In the genomic region with DNA sequence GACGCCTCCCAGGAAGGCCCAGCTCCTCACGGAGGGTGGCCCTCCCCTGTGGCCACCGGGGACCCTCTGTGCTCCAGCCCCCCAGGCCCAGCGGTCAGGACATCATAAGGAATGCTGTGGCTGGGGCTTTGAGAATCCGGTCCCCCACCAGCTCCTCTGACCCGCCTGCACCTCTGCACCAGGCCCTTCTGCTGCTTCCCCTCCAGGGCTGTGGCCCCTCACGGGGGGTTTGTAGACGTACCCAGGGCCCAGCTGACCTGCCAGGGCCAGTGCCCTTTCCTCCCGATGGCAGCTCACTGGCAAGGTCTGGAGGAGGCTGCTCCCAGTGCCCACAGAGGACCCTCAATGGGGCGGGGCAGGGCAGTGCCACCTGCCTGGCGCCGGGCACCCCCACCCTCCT, we compare ENCODE assay signal across 8 cellular contexts.
"Had no signal": no experiment of that assay in that cellular context is flagged by ENCODE, and none has a peak within 500 bp of the region (broad histone marks: within the 10 kb centered on the region; RNA-seq: fewer than 3 reads in every experiment).

No MANE protein-coding gene starts in this region.

- ATAC-seq: GM23338 had no signal

- H3K9me3 ChIP-seq: HAP-1 had no signal

- H2AFZ ChIP-seq: GM23248, GM23338 had no signal

- H3K36me3 ChIP-seq: HAP-1 had no signal

- DNase-seq: GM23248, GOT3, H7, H9, HCEC 1CT, HFFc6 had no signal

- H3K27ac ChIP-seq: GM23248 had no signal

- H3K4me3 ChIP-seq: GM23248, GM23338, HAP-1 had no signal

- H3K4me1 ChIP-seq: HAP-1 had no signal

- H3K4me2 ChIP-seq: GM23338 had no signal

- H3K9ac ChIP-seq: GM23248 had no signal
